1 cellular context compared by ENCODE assay signal in genomic region chr5:38615042-38615441, GRCh38.
TF ChIP-seq lines count a peak whose summit lies in the region.

No MANE protein-coding gene starts in this region.

TF ChIP-seq in K562, 482 proteins besides CTCF, POLR2A, EP300 and RAD21:
- TF ChIP-seq SOX6 (IDR thresholded peaks at IDR 0.05) (peak; percentile 79; the same call in 1 of the 2 replicates), TAL1 (IDR thresholded peaks at IDR 0.05) (0 out of 2 replicates have a peak, but pooled peaks have one; percentile 14), FOSL1 (tag; conservative IDR thresholded peaks at IDR 0.05) (0 out of 2 replicates have a peak, but pooled peaks have one; percentile 35), SPI1 (IDR thresholded peaks at IDR 0.05; ENCODE audit: borderline replicate concordance, low read depth, low read length) (0 out of 2 replicates have a peak, but pooled peaks have one; percentile 15), JUND (IDR thresholded peaks at IDR 0.05; ENCODE audit: borderline replicate concordance, low read depth, low read length) (0 out of 2 replicates have a peak, but pooled peaks have one; percentile 4), JUND (tag; IDR thresholded peaks at IDR 0.05; ENCODE audit: borderline replicate concordance, low read depth, low read length) (no peak), TEAD4 (IDR thresholded peaks at IDR 0.05; ENCODE audit: low read length) (peak; percentile 45; the same call in 1 of the 2 replicates), TEAD4 (CRISPR knock-in tag; IDR thresholded peaks at IDR 0.05; ENCODE audit: borderline replicate concordance) (no peak), SIN3B (IDR thresholded peaks at IDR 0.05; ENCODE audit: low read depth) (no peak), CBFA2T3 (IDR thresholded peaks at IDR 0.05) (peak; percentile 45; the same call in 1 of the 2 replicates), RBM25 (IDR thresholded peaks at IDR 0.05; ENCODE audit: low read depth, low read length, severe bottlenecking) (peak; percentile 50), SMAD1 (IDR thresholded peaks at IDR 0.05; ENCODE audit: low read depth, low read length, partially characterized antibody) (no peak), RCOR1 (IDR thresholded peaks at IDR 0.05; ENCODE audit: borderline replicate concordance in 1 of 2, low read depth in 2 of 2, low read length in 2 of 2) (0 out of 4 replicates have a peak, but pooled peaks of 1 of the 2 experiments have one; percentile 36), KDM1A (IDR thresholded peaks at IDR 0.05) (0 out of 4 replicates have a peak, but pooled peaks of 1 of the 2 experiments have one; percentile 19)
- TF ChIP-seq, protein P1, sequence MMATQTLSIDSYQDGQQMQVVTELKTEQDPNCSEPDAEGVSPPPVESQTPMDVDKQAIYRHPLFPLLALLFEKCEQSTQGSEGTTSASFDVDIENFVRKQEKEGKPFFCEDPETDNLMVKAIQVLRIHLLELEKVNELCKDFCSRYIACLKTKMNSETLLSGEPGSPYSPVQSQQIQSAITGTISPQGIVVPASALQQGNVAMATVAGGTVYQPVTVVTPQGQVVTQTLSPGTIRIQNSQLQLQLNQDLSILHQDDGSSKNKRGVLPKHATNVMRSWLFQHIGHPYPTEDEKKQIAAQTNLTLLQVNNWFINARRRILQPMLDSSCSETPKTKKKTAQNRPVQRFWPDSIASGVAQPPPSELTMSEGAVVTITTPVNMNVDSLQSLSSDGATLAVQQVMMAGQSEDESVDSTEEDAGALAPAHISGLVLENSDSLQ (IDR thresholded peaks at IDR 0.05) = peak; percentile 22; the same call in 1 of the 2 replicates
- TF ChIP-seq, protein P2, sequence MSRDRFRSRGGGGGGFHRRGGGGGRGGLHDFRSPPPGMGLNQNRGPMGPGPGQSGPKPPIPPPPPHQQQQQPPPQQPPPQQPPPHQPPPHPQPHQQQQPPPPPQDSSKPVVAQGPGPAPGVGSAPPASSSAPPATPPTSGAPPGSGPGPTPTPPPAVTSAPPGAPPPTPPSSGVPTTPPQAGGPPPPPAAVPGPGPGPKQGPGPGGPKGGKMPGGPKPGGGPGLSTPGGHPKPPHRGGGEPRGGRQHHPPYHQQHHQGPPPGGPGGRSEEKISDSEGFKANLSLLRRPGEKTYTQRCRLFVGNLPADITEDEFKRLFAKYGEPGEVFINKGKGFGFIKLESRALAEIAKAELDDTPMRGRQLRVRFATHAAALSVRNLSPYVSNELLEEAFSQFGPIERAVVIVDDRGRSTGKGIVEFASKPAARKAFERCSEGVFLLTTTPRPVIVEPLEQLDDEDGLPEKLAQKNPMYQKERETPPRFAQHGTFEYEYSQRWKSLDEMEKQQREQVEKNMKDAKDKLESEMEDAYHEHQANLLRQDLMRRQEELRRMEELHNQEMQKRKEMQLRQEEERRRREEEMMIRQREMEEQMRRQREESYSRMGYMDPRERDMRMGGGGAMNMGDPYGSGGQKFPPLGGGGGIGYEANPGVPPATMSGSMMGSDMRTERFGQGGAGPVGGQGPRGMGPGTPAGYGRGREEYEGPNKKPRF (IDR thresholded peaks at IDR 0.05; ENCODE audit: low read depth, low read length) = no peak
